In the genomic region with DNA sequence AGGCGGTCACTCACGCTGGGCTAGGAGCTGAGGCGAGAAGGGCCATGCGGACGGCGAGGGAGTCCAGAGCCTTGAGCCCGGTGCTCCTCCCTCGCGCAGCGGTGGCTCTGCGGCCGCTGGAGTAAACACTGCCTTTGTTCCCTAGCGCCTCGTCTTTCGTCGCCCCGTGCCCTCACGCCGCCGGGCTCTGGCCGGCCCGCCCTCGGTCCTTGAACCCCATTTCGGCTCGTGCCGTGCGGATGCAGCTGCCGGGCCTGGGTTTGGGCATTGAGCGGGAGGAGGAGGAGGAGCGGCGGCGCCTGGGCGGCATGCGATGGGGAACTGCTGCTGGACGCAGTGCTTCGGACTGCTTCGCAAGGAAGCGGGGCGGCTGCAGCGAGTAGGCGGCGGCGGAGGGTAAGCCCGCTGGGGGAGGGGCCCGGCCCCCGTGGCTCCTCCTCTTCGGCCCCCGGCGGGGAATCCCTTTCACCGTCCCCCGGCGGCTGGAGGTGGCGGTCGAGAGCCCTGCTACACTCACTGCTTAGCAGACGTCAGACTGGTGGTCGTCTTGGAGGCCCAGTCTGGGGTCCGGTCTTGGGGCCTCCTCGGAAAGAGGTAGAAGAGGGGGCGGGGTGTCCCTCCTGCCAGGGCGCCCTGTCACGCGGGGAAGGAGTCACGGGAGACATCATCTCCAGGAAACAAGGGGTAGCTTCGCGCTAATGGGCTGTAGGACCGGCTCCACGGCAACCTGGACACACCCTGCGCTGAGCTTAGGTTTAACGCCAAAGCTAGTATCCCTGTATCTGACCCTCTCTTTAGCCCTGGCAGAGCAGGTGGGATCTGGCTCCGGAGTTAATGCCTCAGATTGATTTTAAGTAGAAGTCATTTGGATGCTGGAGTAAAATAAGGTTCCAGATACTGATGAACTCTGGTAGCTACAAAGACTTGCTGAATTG, we compare ENCODE assay signal across 1 cellular context.
TF ChIP-seq lines count a peak whose summit lies in the region.

Gene AP1AR, plus strand, starts transcription at position 9 of the 935 bp plus-strand sequence. Its CDS starts 305 bp downstream, at position 314.

TF ChIP-seq in K562, 482 proteins besides CTCF, POLR2A, EP300 and RAD21 (continued from another document and continues in another):
- TF ChIP-seq, protein P1, sequence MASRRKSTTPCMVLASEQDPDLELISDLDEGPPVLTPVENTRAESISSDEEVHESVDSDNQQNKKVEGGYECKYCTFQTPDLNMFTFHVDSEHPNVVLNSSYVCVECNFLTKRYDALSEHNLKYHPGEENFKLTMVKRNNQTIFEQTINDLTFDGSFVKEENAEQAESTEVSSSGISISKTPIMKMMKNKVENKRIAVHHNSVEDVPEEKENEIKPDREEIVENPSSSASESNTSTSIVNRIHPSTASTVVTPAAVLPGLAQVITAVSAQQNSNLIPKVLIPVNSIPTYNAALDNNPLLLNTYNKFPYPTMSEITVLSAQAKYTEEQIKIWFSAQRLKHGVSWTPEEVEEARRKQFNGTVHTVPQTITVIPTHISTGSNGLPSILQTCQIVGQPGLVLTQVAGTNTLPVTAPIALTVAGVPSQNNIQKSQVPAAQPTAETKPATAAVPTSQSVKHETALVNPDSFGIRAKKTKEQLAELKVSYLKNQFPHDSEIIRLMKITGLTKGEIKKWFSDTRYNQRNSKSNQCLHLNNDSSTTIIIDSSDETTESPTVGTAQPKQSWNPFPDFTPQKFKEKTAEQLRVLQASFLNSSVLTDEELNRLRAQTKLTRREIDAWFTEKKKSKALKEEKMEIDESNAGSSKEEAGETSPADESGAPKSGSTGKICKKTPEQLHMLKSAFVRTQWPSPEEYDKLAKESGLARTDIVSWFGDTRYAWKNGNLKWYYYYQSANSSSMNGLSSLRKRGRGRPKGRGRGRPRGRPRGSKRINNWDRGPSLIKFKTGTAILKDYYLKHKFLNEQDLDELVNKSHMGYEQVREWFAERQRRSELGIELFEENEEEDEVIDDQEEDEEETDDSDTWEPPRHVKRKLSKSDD (conservative IDR thresholded peaks at IDR 0.05; ENCODE audit: low read length): no peak
- TF ChIP-seq ZNF133 (CRISPR knock-in tag; IDR thresholded peaks at IDR 0.05) (no peak), ZNF280B (CRISPR knock-in tag; IDR thresholded peaks at IDR 0.05) (no peak), MBD1 (CRISPR knock-in tag; IDR thresholded peaks at IDR 0.05) (no peak), ZNF174 (CRISPR knock-in tag; IDR thresholded peaks at IDR 0.05) (no peak), DLX4 (CRISPR knock-in tag; IDR thresholded peaks at IDR 0.05) (no peak), BRCA1 (IDR thresholded peaks at IDR 0.05) (no peak), BRCA1 (CRISPR knock-in tag; IDR thresholded peaks at IDR 0.05) (no peak), GTF2B (IDR thresholded peaks at IDR 0.05; ENCODE audit: extremely low read depth, insufficient read length) (no peak), RUNX1 (IDR thresholded peaks at IDR 0.05; ENCODE audit: low read depth) (no peak), TSHZ1 (CRISPR knock-in tag; IDR thresholded peaks at IDR 0.05) (no peak), ZNF445 (CRISPR knock-in tag; IDR thresholded peaks at IDR 0.05; ENCODE audit: low read depth) (no peak), PHB2 (IDR thresholded peaks at IDR 0.05; ENCODE audit: low read depth) (no peak), BRF1 (IDR thresholded peaks at IDR 0.05; ENCODE audit: borderline replicate concordance, extremely low read depth, insufficient read length) (no peak), MYC (IDR thresholded peaks at IDR 0.05; ENCODE audit: low read depth, low read length) (no peak; the same call in none of the 2 replicates), MYC (CRISPR knock-in tag; IDR thresholded peaks at IDR 0.05; ENCODE audit: borderline replicate concordance, low read depth) (peak; percentile 83; the same call in 1 of the 2 replicates), FOSL1 (tag; conservative IDR thresholded peaks at IDR 0.05) (0 out of 2 replicates have a peak, but pooled peaks have one; percentile 10), IRF9 (tag; IDR thresholded peaks at IDR 0.05) (no peak), ZNF639 (CRISPR knock-in tag; conservative IDR thresholded peaks at IDR 0.05 in 1 of 2, IDR thresholded peaks at IDR 0.05 in 1 of 2) (no peak), ETV5 (CRISPR knock-in tag; IDR thresholded peaks at IDR 0.05; ENCODE audit: low read depth) (peak; percentile 45; the same call in 1 of the 2 replicates), TBP (optimal IDR thresholded peaks at IDR 0.05; ENCODE audit: low read depth, low read length) (peak; percentile 79), ZNF175 (CRISPR knock-in tag; IDR thresholded peaks at IDR 0.05; ENCODE audit: low read depth) (no peak), RBBP5 (IDR thresholded peaks at IDR 0.05; ENCODE audit: borderline replicate concordance, insufficient read depth, low read length, poor library complexity, severe bottlenecking) (peak; percentile 61), RFX5 (IDR thresholded peaks at IDR 0.05; ENCODE audit: low read depth, low read length) (no peak), HDGF (IDR thresholded peaks at IDR 0.05) (no peak), ZNF41 (CRISPR knock-in tag; conservative IDR thresholded peaks at IDR 0.05) (no peak), MCM5 (IDR thresholded peaks at IDR 0.05; ENCODE audit: low read depth) (no peak), SRSF7 (optimal IDR thresholded peaks at IDR 0.05; ENCODE audit: low read depth, low read length) (no peak), CREB1 (IDR thresholded peaks at IDR 0.05) (no peak), CREB1 (CRISPR knock-in tag; IDR thresholded peaks at IDR 0.05) (0 out of 2 replicates have a peak, but pooled peaks have one; percentile 1), THAP12 (CRISPR knock-in tag; IDR thresholded peaks at IDR 0.05) (peak; percentile 67; the same call in 1 of the 2 replicates), TGIF2 (CRISPR knock-in tag; IDR thresholded peaks at IDR 0.05) (0 out of 2 replicates have a peak, but pooled peaks have one; percentile 50), GATAD2A (IDR thresholded peaks at IDR 0.05) (no peak), ETV6 (IDR thresholded peaks at IDR 0.05; ENCODE audit: borderline replicate concordance in 1 of 2, low read depth in 2 of 2, low read length in 1 of 2) (0 out of 4 replicates have a peak, but pooled peaks of 1 of the 2 experiments have one; percentile 5), ETV6 (CRISPR knock-in tag; IDR thresholded peaks at IDR 0.05; ENCODE audit: borderline replicate concordance) (no peak), NCOA4 (IDR thresholded peaks at IDR 0.05; ENCODE audit: partially characterized antibody) (no peak)
- TF ChIP-seq, protein P2, sequence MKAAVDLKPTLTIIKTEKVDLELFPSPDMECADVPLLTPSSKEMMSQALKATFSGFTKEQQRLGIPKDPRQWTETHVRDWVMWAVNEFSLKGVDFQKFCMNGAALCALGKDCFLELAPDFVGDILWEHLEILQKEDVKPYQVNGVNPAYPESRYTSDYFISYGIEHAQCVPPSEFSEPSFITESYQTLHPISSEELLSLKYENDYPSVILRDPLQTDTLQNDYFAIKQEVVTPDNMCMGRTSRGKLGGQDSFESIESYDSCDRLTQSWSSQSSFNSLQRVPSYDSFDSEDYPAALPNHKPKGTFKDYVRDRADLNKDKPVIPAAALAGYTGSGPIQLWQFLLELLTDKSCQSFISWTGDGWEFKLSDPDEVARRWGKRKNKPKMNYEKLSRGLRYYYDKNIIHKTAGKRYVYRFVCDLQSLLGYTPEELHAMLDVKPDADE (conservative IDR thresholded peaks at IDR 0.05; ENCODE audit: control insufficient read depth, low read depth, low read length): peak; percentile 67
- TF ChIP-seq, protein P3, sequence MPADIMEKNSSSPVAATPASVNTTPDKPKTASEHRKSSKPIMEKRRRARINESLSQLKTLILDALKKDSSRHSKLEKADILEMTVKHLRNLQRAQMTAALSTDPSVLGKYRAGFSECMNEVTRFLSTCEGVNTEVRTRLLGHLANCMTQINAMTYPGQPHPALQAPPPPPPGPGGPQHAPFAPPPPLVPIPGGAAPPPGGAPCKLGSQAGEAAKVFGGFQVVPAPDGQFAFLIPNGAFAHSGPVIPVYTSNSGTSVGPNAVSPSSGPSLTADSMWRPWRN (IDR thresholded peaks at IDR 0.05; ENCODE audit: low read depth): no peak
